15 cellular contexts compared by ENCODE assay signal in the genomic region with DNA sequence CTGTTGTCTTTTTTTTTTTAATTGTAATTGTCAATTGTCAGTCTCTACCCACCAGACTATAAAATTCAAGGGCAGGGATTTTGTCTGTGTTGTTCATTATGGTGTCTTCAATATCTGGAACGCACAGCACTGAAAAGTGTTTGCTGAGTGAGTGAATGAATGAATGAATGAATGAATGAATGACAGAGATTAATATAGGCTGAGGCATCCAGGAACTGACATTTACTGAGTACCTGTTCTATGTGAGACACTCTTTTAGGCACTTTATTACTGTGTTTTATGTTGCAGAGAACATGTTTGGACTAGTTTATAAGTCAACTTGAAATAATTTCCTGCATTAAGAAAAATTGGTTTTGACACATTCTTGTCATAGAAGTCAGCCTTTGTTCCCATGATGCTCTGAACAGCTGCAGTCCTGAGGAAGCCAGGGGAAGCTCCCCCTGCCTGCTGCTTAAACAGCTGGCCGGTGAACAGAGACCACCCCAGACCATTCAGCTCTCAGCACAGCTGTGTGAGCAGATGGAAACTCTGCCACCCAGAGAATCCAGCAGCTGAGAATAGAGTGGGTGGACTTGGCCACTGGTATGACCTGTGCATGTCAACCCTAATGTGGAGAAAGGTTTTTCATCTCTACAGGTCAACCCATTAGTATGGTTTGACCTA.
DNase-seq lines count a peak whose midpoint lies in the region; ATAC-seq and TF ChIP-seq lines count a peak whose summit lies in the region.
"Had no signal": no experiment of that assay in that cellular context is flagged by ENCODE, and none has a peak within 500 bp of the region (broad histone marks: within the 10 kb centered on the region; RNA-seq: fewer than 3 reads in every experiment).

No MANE protein-coding gene starts in this region.

- TF ChIP-seq CTCF in GM10248 (IDR thresholded peaks at IDR 0.05; ENCODE audit: control extremely low read depth, extremely low read depth, low read depth, missing control alignments) (no peak), Calu3 (IDR thresholded peaks at IDR 0.05; ENCODE audit: unreplicated experiment) (no peak)

- peaks cover 57% of the 10 kb centered on the region for H3K4me1 Mint-ChIP-seq in activated CD4-positive, alpha-beta T cell treated with anti-CD3 and anti-CD28 coated beads, Interleukin-2, amount 10 ng/mL, durations not matched to agents 24 days and 14 days
- peaks cover 62% of the 10 kb centered on the region for H3K4me1 Mint-ChIP-seq in activated naive CD8-positive, alpha-beta T cell treated with anti-CD3 and anti-CD28 coated beads, Interleukin-2, amount 50 U/mL, for 24 hours
- H3K4me1 Mint-ChIP-seq in Calu3 (ENCODE audit: low read depth, unreplicated experiment): no peaks in the 10 kb centered on the region

- CTCF ChIA-PET in GM10248 (lab: Yijun Ruan, JAX) (interaction anchor here (1.2 to 7.3 kb wide), 4 partner anchors 16 to 165 kb away, joined by 4 to 56 read pairs (median 6); no protein-coding TSS in a partner anchor), Calu3 (lab: Charles Lee) (interaction anchor here (0.7 kb wide), 1 partner anchor 24 kb away, joined by 3 read pairs; no protein-coding TSS in a partner anchor)

- no peaks in the 10 kb centered on the region for H3K36me3 Mint-ChIP-seq in activated CD4-positive, alpha-beta T cell treated with anti-CD3 and anti-CD28 coated beads, Interleukin-2, amount 10 ng/mL, durations not matched to agents 24 days and 14 days (ENCODE audit: low read depth)
- H3K36me3 Mint-ChIP-seq in activated naive CD8-positive, alpha-beta T cell treated with anti-CD3 and anti-CD28 coated beads, Interleukin-2, amount 50 U/mL, for 24 hours (ENCODE audit: low read depth): no peaks in the 10 kb centered on the region
- H3K36me3 Mint-ChIP-seq in Calu3 (ENCODE audit: insufficient read depth, unreplicated experiment): no peaks in the 10 kb centered on the region
- H3K36me3 Mint-ChIP-seq: activated naive CD4-positive, alpha-beta T cell treated with anti-CD3 and anti-CD28 coated beads, Interleukin-2, amount 50 U/mL, for 24 hours had no signal

- peak overlapping the region; percentile 9 for H3K27ac Mint-ChIP-seq in activated CD4-positive, alpha-beta T cell treated with anti-CD3 and anti-CD28 coated beads, Interleukin-2, amount 10 ng/mL, durations not matched to agents 24 days and 14 days
- H3K27ac Mint-ChIP-seq in activated naive CD8-positive, alpha-beta T cell treated with anti-CD3 and anti-CD28 coated beads, Interleukin-2, amount 50 U/mL, for 24 hours: peak overlapping the region; percentile 11
- H3K27ac Mint-ChIP-seq in Calu3 (ENCODE audit: unreplicated experiment): no peak overlapping the region
- H3K27ac Mint-ChIP-seq: activated naive CD4-positive, alpha-beta T cell treated with anti-CD3 and anti-CD28 coated beads, Interleukin-2, amount 50 U/mL, for 24 hours had no signal

- DNase-seq in activated CD4-positive, alpha-beta T cell treated with anti-CD3 and anti-CD28 coated beads, Interleukin-2, amount 10 ng/mL, durations not matched to agents 24 days and 14 days: peak; percentile 54
- DNase-seq in activated CD4-positive, alpha-beta T cell treated with anti-CD3 and anti-CD28 coated beads for 1 hour: no peak
- DNase-seq in ELR (ENCODE audit: low read depth) (peak; percentile 17), iris pigment epithelial cell (ENCODE audit: low read depth) (peak; percentile 43), GM10248 (ENCODE audit: extremely low spot score) (no peak), Calu3 (no peak)
- DNase-seq in activated naive CD8-positive, alpha-beta T cell treated with anti-CD3 and anti-CD28 coated beads, Interleukin-2, amount 50 U/mL, for 24 hours: no peak
- DNase-seq in stimulated activated CD8-positive, alpha-beta memory T cell treated with anti-CD3 and anti-CD28 coated beads, Interleukin-4, amount 100 ng/mL, for 48 hours: no peak
- DNase-seq: C1 segment of cervical spinal cord, kidney, MM.1S, NCI-H345, stomach, upper lobe of right lung had no signal

- no TSS peak for BruUV-seq in Calu3 (replicated peaks; lab: Mats Ljungman, UMichigan)

- intact Hi-C loops in activated CD4-positive, alpha-beta T cell treated with anti-CD3 and anti-CD28 coated beads, Interleukin-2, amount 10 ng/mL, durations not matched to agents 24 days and 14 days (cut with micrococcal nuclease): loop anchor here (1.0 kb wide), 2 partner anchors 65 to 159 kb away; no protein-coding TSS in a partner anchor
- intact Hi-C loops in Calu3 (cut with micrococcal nuclease; ENCODE audit: unreplicated experiment): no loop called here

- ATAC-seq in activated naive CD8-positive, alpha-beta T cell treated with anti-CD3 and anti-CD28 coated beads, Interleukin-2, amount 50 U/mL, for 24 hours: no peak
- ATAC-seq: upper lobe of right lung had no signal

- H3K27me3 Mint-ChIP-seq in activated CD4-positive, alpha-beta T cell treated with anti-CD3 and anti-CD28 coated beads, Interleukin-2, amount 10 ng/mL, durations not matched to agents 24 days and 14 days: no peaks in the 10 kb centered on the region
- no peaks in the 10 kb centered on the region for H3K27me3 Mint-ChIP-seq in activated naive CD8-positive, alpha-beta T cell treated with anti-CD3 and anti-CD28 coated beads, Interleukin-2, amount 50 U/mL, for 24 hours
- peaks cover 66% of the 10 kb centered on the region for H3K27me3 Mint-ChIP-seq in Calu3 (ENCODE audit: unreplicated experiment)
- H3K27me3 Mint-ChIP-seq: activated naive CD4-positive, alpha-beta T cell treated with anti-CD3 and anti-CD28 coated beads, Interleukin-2, amount 50 U/mL, for 24 hours had no signal

- H3K4me3 Mint-ChIP-seq in activated CD4-positive, alpha-beta T cell treated with anti-CD3 and anti-CD28 coated beads, Interleukin-2, amount 10 ng/mL, durations not matched to agents 24 days and 14 days: no peak overlapping the region
- H3K4me3 Mint-ChIP-seq in activated naive CD8-positive, alpha-beta T cell treated with anti-CD3 and anti-CD28 coated beads, Interleukin-2, amount 50 U/mL, for 24 hours: no peak overlapping the region
- no peak overlapping the region for H3K4me3 Mint-ChIP-seq in Calu3 (ENCODE audit: low read depth, unreplicated experiment)
- H3K4me3 Mint-ChIP-seq: activated naive CD4-positive, alpha-beta T cell treated with anti-CD3 and anti-CD28 coated beads, Interleukin-2, amount 50 U/mL, for 24 hours had no signal

- POLR2A ChIA-PET in GM10248 (lab: Yijun Ruan, JAX): no interaction called here

- no peaks in the 10 kb centered on the region for H3K9me3 Mint-ChIP-seq in activated CD4-positive, alpha-beta T cell treated with anti-CD3 and anti-CD28 coated beads, Interleukin-2, amount 10 ng/mL, durations not matched to agents 24 days and 14 days
- H3K9me3 Mint-ChIP-seq in activated naive CD8-positive, alpha-beta T cell treated with anti-CD3 and anti-CD28 coated beads, Interleukin-2, amount 50 U/mL, for 24 hours: no peaks in the 10 kb centered on the region
- H3K9me3 Mint-ChIP-seq in Calu3 (ENCODE audit: low read depth, unreplicated experiment): no peaks in the 10 kb centered on the region
- H3K9me3 Mint-ChIP-seq: activated naive CD4-positive, alpha-beta T cell treated with anti-CD3 and anti-CD28 coated beads, Interleukin-2, amount 50 U/mL, for 24 hours had no signal

Comparison
In these comparisons a context has a peak if more than half of its experiments do, and no peak if none do; other contexts are left out.
1. DNase-seq: peak in activated CD4-positive, alpha-beta T cell treated with anti-CD3 and anti-CD28 coated beads, Interleukin-2, amount 10 ng/mL, durations not matched to agents 24 days and 14 days (single experiment), ELR (single experiment) and iris pigment epithelial cell (single experiment); none in activated CD4-positive, alpha-beta T cell treated with anti-CD3 and anti-CD28 coated beads for 1 hour (single experiment), activated naive CD8-positive, alpha-beta T cell treated with anti-CD3 and anti-CD28 coated beads, Interleukin-2, amount 50 U/mL, for 24 hours (single experiment), GM10248 (single experiment), stimulated activated CD8-positive, alpha-beta memory T cell treated with anti-CD3 and anti-CD28 coated beads, Interleukin-4, amount 100 ng/mL, for 48 hours (single experiment) and Calu3 (single experiment).